11 cellular contexts compared by ENCODE assay signal in the genomic region with DNA sequence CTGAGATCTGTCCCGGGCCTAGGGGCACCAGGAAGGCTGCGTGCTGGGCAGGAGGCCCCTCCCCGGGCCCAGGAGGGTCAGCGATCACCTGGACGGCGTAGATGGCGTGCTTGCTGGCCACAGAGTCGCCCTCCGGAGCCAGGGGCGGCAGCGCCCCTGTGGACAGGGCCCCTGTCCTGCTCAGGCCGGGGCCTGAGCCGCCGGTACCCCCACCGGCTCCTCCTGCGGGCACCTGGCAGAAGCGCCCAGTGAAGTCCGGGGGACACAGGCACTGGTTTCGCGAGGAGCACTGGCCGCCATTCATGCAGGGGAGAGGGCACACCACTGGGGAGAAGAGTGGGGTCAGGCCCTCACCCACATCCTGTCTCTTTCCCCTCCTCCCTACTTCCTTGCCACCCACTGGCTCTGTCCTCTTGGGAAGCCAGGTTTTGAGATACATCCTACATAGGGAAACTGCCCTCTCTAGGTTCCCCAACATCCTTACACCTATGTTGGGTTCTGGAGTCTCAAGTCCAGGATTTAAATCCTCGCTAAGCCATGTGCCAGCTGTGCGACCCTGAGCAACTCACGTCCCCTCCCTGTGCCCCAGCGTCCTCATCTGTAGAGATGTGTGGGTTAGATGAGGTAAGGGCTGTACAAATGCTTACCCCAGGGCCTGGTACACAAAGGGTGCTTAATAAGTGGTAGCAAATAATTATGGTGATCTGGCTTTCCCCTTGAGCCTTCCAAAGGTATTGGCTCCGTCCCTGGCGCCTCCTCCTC. TPM values are rescaled to one million over a fixed set of nuclear protein-coding genes. Genes with fewer than 3 reads are reported as not detected.
DNase-seq lines count a peak whose midpoint lies in the region; ATAC-seq, FAIRE-seq and TF ChIP-seq lines count a peak whose summit lies in the region.
"Had no signal": no experiment of that assay in that cellular context is flagged by ENCODE, and none has a peak within 500 bp of the region (broad histone marks: within the 10 kb centered on the region; RNA-seq: fewer than 3 reads in every experiment).

No MANE protein-coding gene starts in this region.

- no peak overlapping the region for H3K9ac ChIP-seq in IMR-90 (ENCODE audit: low read depth, low read length)

- H3K56ac ChIP-seq in IMR-90 (ENCODE audit: extremely low read depth, insufficient read depth, low read length), result no peak overlapping the region

- no peak overlapping the region for H3K14ac ChIP-seq in IMR-90 (replicated peaks; ENCODE audit: low read depth, low read length)

- H3K4me3 ChIP-seq in CD8-positive, alpha-beta memory T cell (ENCODE audit: low read length), result peak overlapping the region; percentile 41
- no peak overlapping the region for H3K4me3 ChIP-seq in IMR-90 (ENCODE audit: insufficient read depth, low read depth, low read length)

- H2AFZ ChIP-seq in IMR-90 (replicated peaks; ENCODE audit: low read length, poor library complexity), result peak overlapping the region; percentile 32

- H3K9me1 ChIP-seq in IMR-90 (ENCODE audit: insufficient read depth, low read length), result peaks cover 11% of the 10 kb centered on the region

- in situ Hi-C loops in IMR-90 (cut with MboI; ENCODE audit: low sequenced_read_pairs), result no loop called here

- no peaks in the 10 kb centered on the region for H3K36me3 ChIP-seq in CD8-positive, alpha-beta memory T cell (ENCODE audit: insufficient read depth, low read length)
- peaks cover 19% of the 10 kb centered on the region; the same call in 1 of the 2 replicates for H3K36me3 ChIP-seq in IMR-90 (ENCODE audit: control insufficient read depth, insufficient read depth, low read length)

- no peak for TF ChIP-seq POLR2A in IMR-90 (IDR thresholded peaks at IDR 0.05; ENCODE audit: low read depth, low read length)
- TF ChIP-seq POLR2A in H54 (IDR thresholded peaks at IDR 0.05; ENCODE audit: low read depth, low read length), result no peak

- no peak overlapping the region; the same call in 1 of the 2 replicates for H3K23ac ChIP-seq in IMR-90 (ENCODE audit: low read depth, low read length)

- peaks cover 16 to 42% of the 10 kb centered on the region in 2 experiments for H3K79me1 ChIP-seq in IMR-90 (ENCODE audit: low read depth in 1 of 2, low read length in 2 of 2)

- H4K8ac ChIP-seq in IMR-90 (ENCODE audit: low read depth in 2 of 2, low read length in 2 of 2), result no peak overlapping the region

- peaks cover 63% of the 10 kb centered on the region for H3K4me1 ChIP-seq in CD8-positive, alpha-beta memory T cell (ENCODE audit: insufficient read depth, low read length)
- H3K4me1 ChIP-seq in IMR-90 (ENCODE audit: control insufficient read depth, insufficient read depth, low read length), result peaks cover 27% of the 10 kb centered on the region

- H2BK120ac ChIP-seq in IMR-90 (ENCODE audit: low read depth, low read length), result no peak overlapping the region

- H4K5ac ChIP-seq in IMR-90 (ENCODE audit: low read depth, low read length), result no peak overlapping the region

- intact Hi-C loops in IMR-90 (cut with micrococcal nuclease), result no loop called here

- no peaks in the 10 kb centered on the region for H3K27me3 ChIP-seq in CD8-positive, alpha-beta memory T cell (ENCODE audit: insufficient read depth, low read length, poor library complexity, severe bottlenecking)
- H3K27me3 ChIP-seq in IMR-90 (ENCODE audit: control insufficient read depth, insufficient read depth, low read length), result no peaks in the 10 kb centered on the region

- no peak overlapping the region; the same call in 1 of the 2 replicates for H4K91ac ChIP-seq in IMR-90 (ENCODE audit: insufficient read depth, low read depth, low read length)

- peak overlapping the region; percentile 75 to 98 (median 88) for H3K27ac Mint-ChIP-seq in CD8-positive, alpha-beta memory T cell
- peak overlapping the region; percentile 59 for H3K27ac Mint-ChIP-seq in activated naive CD8-positive, alpha-beta T cell treated with anti-CD3 and anti-CD28 coated beads, Interleukin-2, amount 50 U/mL, for 24 hours
- peak overlapping the region in 1 of 3 experiments; percentile 49 for H3K27ac Mint-ChIP-seq in nephron

- POLR2A ChIA-PET in CD8-positive, alpha-beta memory T cell (lab: Charles Lee), result interaction anchor here (1.5 kb wide), 2 partner anchors 12 kb away, joined by 5 to 17 read pairs; no protein-coding TSS in a partner anchor
- POLR2A ChIA-PET in IMR-90 (lab: Charles Lee; ENCODE audit: unreplicated experiment), result no interaction called here

- H3K4me1 Mint-ChIP-seq in CD8-positive, alpha-beta memory T cell, result peaks cover 51 to 65% (median 52%) of the 10 kb centered on the region in 3 donors
- peaks cover 59% of the 10 kb centered on the region for H3K4me1 Mint-ChIP-seq in activated naive CD8-positive, alpha-beta T cell treated with anti-CD3 and anti-CD28 coated beads, Interleukin-2, amount 50 U/mL, for 24 hours
- peaks cover 46% of the 10 kb centered on the region for H3K4me1 Mint-ChIP-seq in nephron

- H2AK9ac ChIP-seq in IMR-90 (replicated peaks; ENCODE audit: low read depth, low read length, poor library complexity), result no peak overlapping the region

- BruUV-seq in IMR-90 (replicated peaks; lab: Mats Ljungman, UMichigan), result no TSS peak

- peak in 1 of 5 donors; percentile 43 for DNase-seq in CD8-positive, alpha-beta memory T cell
- DNase-seq in IMR-90 (no peak), hepatic stellate cell (ENCODE audit: low spot score) (no peak), substantia nigra (lab: John Stamatoyannopoulos, UW) (no peak), H54 (ENCODE audit: insufficient read length, low spot score) (no peak)
- no peak for DNase-seq in activated naive CD8-positive, alpha-beta T cell treated with anti-CD3 and anti-CD28 coated beads, Interleukin-2, amount 50 U/mL, for 24 hours
- DNase-seq: DMS79, NCI-H526 treated with DMSO at 0.1 percent for 48 hours had no signal

- no peak overlapping the region for H2BK20ac ChIP-seq in IMR-90 (ENCODE audit: low read depth, low read length)

- no peak for FAIRE-seq in H54 (lab: Jason Lieb, UNC)
- FAIRE-seq: frontal cortex had no signal

- peak overlapping the region; percentile 51 for H3K27ac ChIP-seq in CD8-positive, alpha-beta memory T cell (ENCODE audit: low read depth, low read length)
- H3K27ac ChIP-seq in IMR-90 (ENCODE audit: insufficient read depth, low read length), result no peak overlapping the region
- H3K27ac ChIP-seq in substantia nigra (ENCODE audit: low read depth, low read length, poor library complexity, severe bottlenecking), result no peak overlapping the region

- H3K36me3 Mint-ChIP-seq in CD8-positive, alpha-beta memory T cell, result peaks cover under 1 to 15% (median 10%) of the 10 kb centered on the region in 3 donors
- peaks cover 4% of the 10 kb centered on the region for H3K36me3 Mint-ChIP-seq in activated naive CD8-positive, alpha-beta T cell treated with anti-CD3 and anti-CD28 coated beads, Interleukin-2, amount 50 U/mL, for 24 hours (ENCODE audit: low read depth)
- peaks cover 26% of the 10 kb centered on the region for H3K36me3 Mint-ChIP-seq in nephron (ENCODE audit: low read depth)

- H3K4ac ChIP-seq in IMR-90 (ENCODE audit: low read depth, low read length), result peak overlapping the region; percentile 44; the same call in 1 of the 2 replicates

- no peaks in the 10 kb centered on the region for H3K9me3 ChIP-seq in CD8-positive, alpha-beta memory T cell (ENCODE audit: low read length)
- no peaks in the 10 kb centered on the region for H3K9me3 ChIP-seq in IMR-90 (ENCODE audit: control insufficient read depth, insufficient read depth, low read length)

- TF ChIP-seq RAD21 in IMR-90 (IDR thresholded peaks at IDR 0.05; ENCODE audit: low read length), result no peak

- peak overlapping the region; percentile 18 for H2BK5ac ChIP-seq in IMR-90 (ENCODE audit: low read depth, low read length, poor library complexity, severe bottlenecking)

- peak overlapping the region; percentile 70 for H2AK5ac ChIP-seq in IMR-90 (ENCODE audit: low read depth, low read length)

- dilution Hi-C loops in IMR-90 (cut with HindIII; ENCODE audit: low sequenced_read_pairs, unreplicated experiment), result no loop called here

- no peaks in the 10 kb centered on the region for H3K9me3 Mint-ChIP-seq in CD8-positive, alpha-beta memory T cell
- H3K9me3 Mint-ChIP-seq in activated naive CD8-positive, alpha-beta T cell treated with anti-CD3 and anti-CD28 coated beads, Interleukin-2, amount 50 U/mL, for 24 hours, result no peaks in the 10 kb centered on the region
- H3K9me3 Mint-ChIP-seq in nephron, result no peaks in the 10 kb centered on the region

- no peak overlapping the region for H3K4me2 ChIP-seq in IMR-90 (ENCODE audit: low read depth, low read length)

- 93% methylated on average over 11 of the region's 27 CpGs; no CpG with 5 or more reads in 1 of the 2 experiments for WGBS in IMR-90 (ENCODE audit: extremely low coverage in 2 of 2, insufficient read length in 1 of 2), 2 experiments

- ATAC-seq in IMR-90 (ENCODE audit: low read depth) (no peak), GM18861 (IDR thresholded peaks at IDR 0.05; ENCODE audit: unreplicated experiment) (no peak)
- ATAC-seq in activated naive CD8-positive, alpha-beta T cell treated with anti-CD3 and anti-CD28 coated beads, Interleukin-2, amount 50 U/mL, for 24 hours, result no peak

- peaks cover 15% of the 10 kb centered on the region for H4K20me1 ChIP-seq in IMR-90 (ENCODE audit: insufficient read depth, low read length)

- TF ChIP-seq CTCF in IMR-90 (conservative IDR thresholded peaks at IDR 0.05; ENCODE audit: low read depth, low read length) (no peak), nephron (IDR thresholded peaks at IDR 0.05; ENCODE audit: unreplicated experiment in 3 of 3) (no peak)

- peaks cover 0 to 2% of the 10 kb centered on the region in 2 donors for H3K27me3 Mint-ChIP-seq in CD8-positive, alpha-beta memory T cell
- H3K27me3 Mint-ChIP-seq in activated naive CD8-positive, alpha-beta T cell treated with anti-CD3 and anti-CD28 coated beads, Interleukin-2, amount 50 U/mL, for 24 hours, result no peaks in the 10 kb centered on the region
- H3K27me3 Mint-ChIP-seq in nephron (ENCODE audit: low read depth), result peaks cover 17% of the 10 kb centered on the region

- H3K4me3 Mint-ChIP-seq in CD8-positive, alpha-beta memory T cell, result peak overlapping the region; percentile 49 to 85 (median 70)
- peak overlapping the region; percentile 53 for H3K4me3 Mint-ChIP-seq in activated naive CD8-positive, alpha-beta T cell treated with anti-CD3 and anti-CD28 coated beads, Interleukin-2, amount 50 U/mL, for 24 hours
- peak overlapping the region in 2 of 3 experiments; percentile 49 to 79 for H3K4me3 Mint-ChIP-seq in nephron

- no peak overlapping the region for H3K18ac ChIP-seq in IMR-90 (ENCODE audit: low read depth, low read length)

- no peak overlapping the region for H2BK15ac ChIP-seq in IMR-90 (ENCODE audit: low read depth, low read length)

- CTCF ChIA-PET in CD8-positive, alpha-beta memory T cell (lab: Charles Lee), result interaction anchor here (3.5 to 4.1 kb wide), 3 partner anchors 13 to 34 kb away, joined by 14 to 41 read pairs (median 24); partner anchors contain the start of gene ZNRD2
- CTCF ChIA-PET in IMR-90 (lab: Yijun Ruan, JAX), result no interaction called here

RNA-seq across cellular contexts. Expression of gene LTBP3, which starts 3.9 kb away (rescaled TPM):
- 10 to 100 TPM; 33.2 to 35.4 TPM for total RNA-seq in CD8-positive, alpha-beta memory T cell
- polyA plus RNA-seq in CD8-positive, alpha-beta memory T cell, result 17.9 TPM
- total RNA-seq in IMR-90 (2012; rRNA removed), result 6.6 and 8.3 TPM in 2 replicates
- polyA plus RNA-seq in IMR-90 (2012; rRNA removed), result 145 and 216 TPM in 2 replicates
- polyA plus RNA-seq in IMR-90 (2012; cell fraction: cytosol; rRNA removed), result 229 and 255 TPM in 2 replicates
- 685 and 1,572 TPM in 2 replicates for polyA plus RNA-seq in IMR-90 (2012; cell fraction: nucleus; rRNA removed; ENCODE audit: low replicate concordance)

RNA-seq across cellular contexts. Expression of gene ZNRD2, which starts 16.0 kb away (rescaled TPM):
- total RNA-seq in CD8-positive, alpha-beta memory T cell, result 10 to 100 TPM; 69.6 to 77.9 TPM
- polyA plus RNA-seq in CD8-positive, alpha-beta memory T cell, result 81.4 TPM
- 69.7 and 75.6 TPM in 2 replicates for total RNA-seq in IMR-90 (2012; rRNA removed)
- 90.3 and 113 TPM in 2 replicates for polyA plus RNA-seq in IMR-90 (2012; rRNA removed)
- polyA plus RNA-seq in IMR-90 (2012; cell fraction: cytosol; rRNA removed), result 68.6 and 112 TPM in 2 replicates
- polyA plus RNA-seq in IMR-90 (2012; cell fraction: nucleus; rRNA removed; ENCODE audit: low replicate concordance), result 56.1 and 132 TPM in 2 replicates

RNA-seq across cellular contexts. Expression of gene FAM89B, which starts 18.1 kb away (rescaled TPM):
- 10 to 100 TPM; 30.8 to 34.1 TPM for total RNA-seq in CD8-positive, alpha-beta memory T cell
- polyA plus RNA-seq in CD8-positive, alpha-beta memory T cell, result 138 TPM
- total RNA-seq in IMR-90 (2012; rRNA removed), result 12.0 and 14.2 TPM in 2 replicates
- polyA plus RNA-seq in IMR-90 (2012; rRNA removed), result 65.5 and 86.6 TPM in 2 replicates
- 20.7 and 84.1 TPM in 2 replicates for polyA plus RNA-seq in IMR-90 (2012; cell fraction: cytosol; rRNA removed)
- 26.4 and 80.1 TPM in 2 replicates for polyA plus RNA-seq in IMR-90 (2012; cell fraction: nucleus; rRNA removed; ENCODE audit: low replicate concordance)

RNA-seq across cellular contexts. Expression of gene EHBP1L1, which starts 21.6 kb away (rescaled TPM):
- total RNA-seq in CD8-positive, alpha-beta memory T cell, result 100 to 1,000 TPM in 1 of 2 experiments, 10 to 100 TPM in 1; 97.3 to 100 TPM
- polyA plus RNA-seq in CD8-positive, alpha-beta memory T cell, result 25.1 TPM
- 10.0 and 13.3 TPM in 2 replicates for total RNA-seq in IMR-90 (2012; rRNA removed)
- 27.4 and 29.0 TPM in 2 replicates for polyA plus RNA-seq in IMR-90 (2012; rRNA removed)
- 13.2 and 27.4 TPM in 2 replicates for polyA plus RNA-seq in IMR-90 (2012; cell fraction: cytosol; rRNA removed)
- polyA plus RNA-seq in IMR-90 (2012; cell fraction: nucleus; rRNA removed; ENCODE audit: low replicate concordance), result 82.3 and 155 TPM in 2 replicates

RNA-seq across cellular contexts. Expression of gene SCYL1, which starts 29.4 kb away (rescaled TPM):
- 10 to 100 TPM; 85.1 to 88.5 TPM for total RNA-seq in CD8-positive, alpha-beta memory T cell
- polyA plus RNA-seq in CD8-positive, alpha-beta memory T cell, result 42.1 TPM
- 95.8 and 96.4 TPM in 2 replicates for total RNA-seq in IMR-90 (2012; rRNA removed)
- 150 and 172 TPM in 2 replicates for polyA plus RNA-seq in IMR-90 (2012; rRNA removed)
- 166 and 172 TPM in 2 replicates for polyA plus RNA-seq in IMR-90 (2012; cell fraction: cytosol; rRNA removed)
- 173 and 359 TPM in 2 replicates for polyA plus RNA-seq in IMR-90 (2012; cell fraction: nucleus; rRNA removed; ENCODE audit: low replicate concordance)
